In genomic region chr3:180278583-180279188, GRCh38 we compare ENCODE assay signal across 9 cellular contexts.
A peak's percentile ranks its signal among the peaks of the same experiment; 100 is the strongest.
DNase-seq lines count a peak whose midpoint lies in the region; ATAC-seq and TF ChIP-seq lines count a peak whose summit lies in the region.
"Had no signal": no experiment of that assay in that cellular context is flagged by ENCODE, and none has a peak within 500 bp of the region (broad histone marks: within the 10 kb centered on the region; RNA-seq: fewer than 3 reads in every experiment).

No MANE protein-coding gene starts in this region.

- no peaks in the 10 kb centered on the region for H3K9me3 Mint-ChIP-seq in HFFc6
- no peaks in the 10 kb centered on the region for H3K9me3 Mint-ChIP-seq in activated CD8-positive, alpha-beta T cell treated with anti-CD3 and anti-CD28 coated beads, Interleukin-2, amount 10 ng/mL, durations not matched to agents 7 days and 5 days (ENCODE audit: insufficient read depth)

- H3K4me1 Mint-ChIP-seq in HFFc6 (ENCODE audit: low read depth) = peaks cover 79% of the 10 kb centered on the region
- no peaks in the 10 kb centered on the region for H3K4me1 Mint-ChIP-seq in activated CD8-positive, alpha-beta T cell treated with anti-CD3 and anti-CD28 coated beads, Interleukin-2, amount 10 ng/mL, durations not matched to agents 7 days and 5 days (ENCODE audit: low read depth)

- TF ChIP-seq POLR2A in transverse colon (IDR thresholded peaks at IDR 0.05) = no peak
- no peak for TF ChIP-seq POLR2A in gastroesophageal sphincter (IDR thresholded peaks at IDR 0.05)

- POLR2A ChIA-PET in activated CD8-positive, alpha-beta T cell treated with anti-CD3 and anti-CD28 coated beads, Interleukin-2, amount 10 ng/mL, durations not matched to agents 7 days and 5 days (lab: Charles Lee) = no interaction called here

- H3K36me3 Mint-ChIP-seq in HFFc6 (ENCODE audit: low read depth) = no peaks in the 10 kb centered on the region
- no peaks in the 10 kb centered on the region for H3K36me3 Mint-ChIP-seq in activated CD8-positive, alpha-beta T cell treated with anti-CD3 and anti-CD28 coated beads, Interleukin-2, amount 10 ng/mL, durations not matched to agents 7 days and 5 days (ENCODE audit: low read depth)

- H3K9me3 ChIP-seq in transverse colon (no peaks in the 10 kb centered on the region), gastroesophageal sphincter (no peaks in the 10 kb centered on the region)
- H3K9me3 ChIP-seq: testis had no signal

- in situ Hi-C loops in transverse colon (cut with MboI; ENCODE audit: low pct_ligation_motif_present in 1 of 4, low pct_unique_long_range_greater_than_20kb in 1 of 4, low sequenced_read_pairs in 3 of 4) = no loop called here

- peak overlapping the region; percentile 18; the same call in 1 of the 2 replicates for H3K4me3 Mint-ChIP-seq in HFFc6
- no peak overlapping the region for H3K4me3 Mint-ChIP-seq in activated CD8-positive, alpha-beta T cell treated with anti-CD3 and anti-CD28 coated beads, Interleukin-2, amount 10 ng/mL, durations not matched to agents 7 days and 5 days

- no peaks in the 10 kb centered on the region for H3K27me3 ChIP-seq in transverse colon
- no peaks in the 10 kb centered on the region for H3K27me3 ChIP-seq in gastroesophageal sphincter
- H3K27me3 ChIP-seq: testis had no signal

- TF ChIP-seq EP300 in transverse colon (IDR thresholded peaks at IDR 0.05; ENCODE audit: low read depth) = no peak
- no peak for TF ChIP-seq EP300 in gastroesophageal sphincter (IDR thresholded peaks at IDR 0.05)

- intact Hi-C loops in transverse colon (cut with DNase I; ENCODE audit: low total_unique reads) (loop anchor here (5.0 kb wide), 1 partner anchor 739 kb away; no protein-coding TSS in a partner anchor), cardiac septum (cut with DNase I) (no loop called here)

- no peaks in the 10 kb centered on the region for H3K36me3 ChIP-seq in transverse colon
- H3K36me3 ChIP-seq in gastroesophageal sphincter = no peaks in the 10 kb centered on the region

- H3K27me3 Mint-ChIP-seq in HFFc6 (ENCODE audit: insufficient read depth) = no peaks in the 10 kb centered on the region
- peaks cover 2% of the 10 kb centered on the region for H3K27me3 Mint-ChIP-seq in activated CD8-positive, alpha-beta T cell treated with anti-CD3 and anti-CD28 coated beads, Interleukin-2, amount 10 ng/mL, durations not matched to agents 7 days and 5 days (ENCODE audit: low read depth)

- H3K27ac ChIP-seq in transverse colon (no peak overlapping the region), gastroesophageal sphincter (no peak overlapping the region)
- H3K27ac ChIP-seq: testis had no signal

- H3K4me3 ChIP-seq in transverse colon (no peak overlapping the region), gastroesophageal sphincter (no peak overlapping the region)
- H3K4me3 ChIP-seq: testis had no signal

- DNase-seq in HFFc6 (no peak), medulla oblongata (ENCODE audit: extremely low spot score) (peak; percentile 27), transverse colon (no peak), cardiac septum (ENCODE audit: low spot score) (no peak)
- DNase-seq in activated CD8-positive, alpha-beta T cell treated with anti-CD3 and anti-CD28 coated beads, Interleukin-2, amount 10 ng/mL, durations not matched to agents 7 days and 5 days = no peak
- DNase-seq: testis had no signal

- TF ChIP-seq CTCF in HFFc6 (IDR thresholded peaks at IDR 0.05) = no peak
- TF ChIP-seq CTCF in transverse colon (IDR thresholded peaks at IDR 0.05) = no peak
- no peak for TF ChIP-seq CTCF in gastroesophageal sphincter (IDR thresholded peaks at IDR 0.05)

- no peaks in the 10 kb centered on the region for H3K4me1 ChIP-seq in transverse colon
- no peaks in the 10 kb centered on the region for H3K4me1 ChIP-seq in gastroesophageal sphincter
- H3K4me1 ChIP-seq: testis had no signal

- CTCF ChIA-PET in activated CD8-positive, alpha-beta T cell treated with anti-CD3 and anti-CD28 coated beads, Interleukin-2, amount 10 ng/mL, durations not matched to agents 7 days and 5 days (lab: Charles Lee) = no interaction called here

- WGBS in transverse colon (ENCODE audit: low coverage in 1 of 2), 2 donors = 33 to 56% methylated on average over 1 to 2 of the region's 2 CpGs
- WGBS in gastroesophageal sphincter (ENCODE audit: low coverage in 1 of 2), 2 donors = 60 to 86% methylated on average over 1 to 2 of the region's 2 CpGs

- peak overlapping the region; percentile 78 for H3K27ac Mint-ChIP-seq in HFFc6
- no peak overlapping the region for H3K27ac Mint-ChIP-seq in activated CD8-positive, alpha-beta T cell treated with anti-CD3 and anti-CD28 coated beads, Interleukin-2, amount 10 ng/mL, durations not matched to agents 7 days and 5 days

- peak; percentile 97 for ATAC-seq in GM18870 (IDR thresholded peaks at IDR 0.05; ENCODE audit: unreplicated experiment)
- ATAC-seq in HG03457 (IDR thresholded peaks at IDR 0.05; ENCODE audit: unreplicated experiment) = peak; percentile 95
- no peak for ATAC-seq in gastroesophageal sphincter
- ATAC-seq in activated CD8-positive, alpha-beta T cell treated with anti-CD3 and anti-CD28 coated beads, Interleukin-2, amount 10 ng/mL, durations not matched to agents 7 days and 5 days = no peak

Comparison
In these comparisons a context has a peak if more than half of its experiments do, and no peak if none do; other contexts are left out.
1. ATAC-seq: peak in GM18870 (single experiment) and HG03457 (single experiment); none in gastroesophageal sphincter (single experiment) and activated CD8-positive, alpha-beta T cell treated with anti-CD3 and anti-CD28 coated beads, Interleukin-2, amount 10 ng/mL, durations not matched to agents 7 days and 5 days (single experiment).